In genomic region chr1:17416389-17416788, GRCh38 we compare ENCODE assay signal across 2 cellular contexts.
TF ChIP-seq lines count a peak whose summit lies in the region.

No MANE protein-coding gene starts in this region.

TF ChIP-seq in HepG2, 621 proteins besides CTCF, POLR2A, EP300 and RAD21:
- TF ChIP-seq RBM22 (optimal IDR thresholded peaks at IDR 0.05; ENCODE audit: low read length) (peak; percentile 24), GLI4 (CRISPR knock-in tag; IDR thresholded peaks at IDR 0.05; ENCODE audit: borderline replicate concordance) (no peak)
TF ChIP-seq in HepG2: peak in this region for 1.

TF ChIP-seq in K562, 482 proteins besides CTCF, POLR2A, EP300 and RAD21:
- TF ChIP-seq KAT8 (IDR thresholded peaks at IDR 0.05; ENCODE audit: low read depth) (no peak), NR4A1 (CRISPR knock-in tag; IDR thresholded peaks at IDR 0.05) (no peak), NR4A1 (tag; IDR thresholded peaks at IDR 0.05) (no peak), SMC3 (conservative IDR thresholded peaks at IDR 0.05; ENCODE audit: insufficient read depth, low read depth, low read length) (no peak), HES1 (IDR thresholded peaks at IDR 0.05; ENCODE audit: low read depth) (no peak), SUPT5H (IDR thresholded peaks at IDR 0.05) (peak; percentile 16; the same call in 1 of the 2 replicates), XRCC5 (IDR thresholded peaks at IDR 0.05; ENCODE audit: low read depth, low read length) (no peak), ZFP36 (IDR thresholded peaks at IDR 0.05; ENCODE audit: low read depth, low read length, partially characterized antibody) (no peak), WHSC1 (IDR thresholded peaks at IDR 0.05; ENCODE audit: low read length) (no peak), ADNP (tag; IDR thresholded peaks at IDR 0.05) (no peak), KDM4B (IDR thresholded peaks at IDR 0.05; ENCODE audit: borderline replicate concordance in 2 of 2, low read depth in 1 of 2) (no peak), POLR2AphosphoS5 (IDR thresholded peaks at IDR 0.05; ENCODE audit: control insufficient read depth, insufficient read depth, low read depth, low read length) (0 out of 2 replicates have a peak, but pooled peaks have one; percentile 3), MTA1 (IDR thresholded peaks at IDR 0.05; ENCODE audit: borderline replicate concordance) (no peak), TARDBP (IDR thresholded peaks at IDR 0.05) (no peak), ZC3H8 (IDR thresholded peaks at IDR 0.05) (no peak), ZNF318 (IDR thresholded peaks at IDR 0.05; ENCODE audit: borderline replicate concordance in 1 of 2, low read depth in 1 of 2) (no peak)
